12 cellular contexts compared by ENCODE assay signal in genomic region chr7:66050990-66051424, GRCh38. TPM values are rescaled to one million over a fixed set of nuclear protein-coding genes. Genes with fewer than 3 reads are reported as not detected.
A peak's percentile ranks its signal among the peaks of the same experiment; 100 is the strongest.
DNase-seq lines count a peak whose midpoint lies in the region; ATAC-seq, FAIRE-seq and TF ChIP-seq lines count a peak whose summit lies in the region.
"Had no signal": no experiment of that assay in that cellular context is flagged by ENCODE, and none has a peak within 500 bp of the region (broad histone marks: within the 10 kb centered on the region; RNA-seq: fewer than 3 reads in every experiment).

No MANE protein-coding gene starts in this region.

- H3K4me3 ChIP-seq in SJSA1 (no peak overlapping the region), heart left ventricle (no peak overlapping the region)
- H3K4me3 ChIP-seq in naive thymus-derived CD4-positive, alpha-beta T cell (ENCODE audit: low read length): no peak overlapping the region
- H3K4me3 ChIP-seq: BLaER1 had no signal

- no peak overlapping the region for H3K4me3 Mint-ChIP-seq in naive thymus-derived CD4-positive, alpha-beta T cell
- H3K4me3 Mint-ChIP-seq: activated naive CD8-positive, alpha-beta T cell treated with anti-CD3 and anti-CD28 coated beads for 36 hours had no signal

- H3K27ac ChIP-seq in SJSA1: no peak overlapping the region; the same call in 1 of the 2 replicates
- peak overlapping the region in 1 of 12 donors; percentile 29 for H3K27ac ChIP-seq in heart left ventricle
- no peak overlapping the region for H3K27ac ChIP-seq in naive thymus-derived CD4-positive, alpha-beta T cell (ENCODE audit: low read depth, low read length)
- H3K27ac ChIP-seq: BLaER1 had no signal

- 48 to 73% (median 60%) methylated on average over 2 of the region's 2 CpGs for WGBS in heart left ventricle, 4 donors

- H3K27ac Mint-ChIP-seq in naive thymus-derived CD4-positive, alpha-beta T cell: peak overlapping the region in 1 of 9 donors; percentile 20
- H3K27ac Mint-ChIP-seq: activated naive CD8-positive, alpha-beta T cell treated with anti-CD3 and anti-CD28 coated beads for 36 hours had no signal

- POLR2A ChIA-PET in naive thymus-derived CD4-positive, alpha-beta T cell (lab: Charles Lee): no interaction called here

- peaks cover 0 to 2% (median 0%) of the 10 kb centered on the region in 5 donors for H3K27me3 Mint-ChIP-seq in naive thymus-derived CD4-positive, alpha-beta T cell
- H3K27me3 Mint-ChIP-seq: activated naive CD8-positive, alpha-beta T cell treated with anti-CD3 and anti-CD28 coated beads for 36 hours had no signal

- H3K4me1 ChIP-seq in SJSA1 (replicated peaks): peaks cover 57% of the 10 kb centered on the region
- peaks cover 0 to 6% (median 0%) of the 10 kb centered on the region in 12 donors for H3K4me1 ChIP-seq in heart left ventricle
- H3K4me1 ChIP-seq in naive thymus-derived CD4-positive, alpha-beta T cell (ENCODE audit: control insufficient read depth in 2 of 2, insufficient read depth in 2 of 2, low read length in 2 of 2): no peaks in the 10 kb centered on the region
- H3K4me1 ChIP-seq: BLaER1 had no signal

- TF ChIP-seq CTCF in heart left ventricle (IDR thresholded peaks at IDR 0.05) (no peak), GM13977 (IDR thresholded peaks at IDR 0.05; ENCODE audit: extremely low read depth, insufficient read depth, missing control alignments) (no peak)

- no peak for TF ChIP-seq POLR2A in heart left ventricle (IDR thresholded peaks at IDR 0.05)

- H3K36me3 Mint-ChIP-seq in naive thymus-derived CD4-positive, alpha-beta T cell: no peaks in the 10 kb centered on the region
- H3K36me3 Mint-ChIP-seq: activated naive CD8-positive, alpha-beta T cell treated with anti-CD3 and anti-CD28 coated beads for 36 hours had no signal

- no peaks in the 10 kb centered on the region for H3K9me3 Mint-ChIP-seq in naive thymus-derived CD4-positive, alpha-beta T cell
- H3K9me3 Mint-ChIP-seq: activated naive CD8-positive, alpha-beta T cell treated with anti-CD3 and anti-CD28 coated beads for 36 hours had no signal

- CTCF ChIA-PET in naive thymus-derived CD4-positive, alpha-beta T cell (lab: Charles Lee): interaction anchor here (0.6 to 0.7 kb wide), 2 partner anchors 62 to 1190 kb away, joined by 3 to 4 read pairs; no protein-coding TSS in a partner anchor

- in situ Hi-C loops in GM13977 (cut with MboI; ENCODE audit: low pct_unique_long_range_greater_than_20kb, low sequenced_read_pairs, unreplicated experiment): no loop called here

- peak; percentile 57 to 76 (median 66) for ATAC-seq in heart left ventricle
- no peak for ATAC-seq in naive thymus-derived CD4-positive, alpha-beta T cell

- H3K36me3 ChIP-seq in SJSA1: no peaks in the 10 kb centered on the region
- H3K36me3 ChIP-seq in heart left ventricle: no peaks in the 10 kb centered on the region
- no peaks in the 10 kb centered on the region for H3K36me3 ChIP-seq in naive thymus-derived CD4-positive, alpha-beta T cell (ENCODE audit: control insufficient read depth in 2 of 3, insufficient read depth in 3 of 3, low read length in 3 of 3)
- H3K36me3 ChIP-seq: BLaER1 had no signal

- no peaks in the 10 kb centered on the region for H3K27me3 ChIP-seq in SJSA1 (replicated peaks)
- no peaks in the 10 kb centered on the region for H3K27me3 ChIP-seq in heart left ventricle
- no peaks in the 10 kb centered on the region for H3K27me3 ChIP-seq in naive thymus-derived CD4-positive, alpha-beta T cell (ENCODE audit: control insufficient read depth in 2 of 2, insufficient read depth in 2 of 2, low read length in 2 of 2)
- H3K27me3 ChIP-seq: BLaER1 had no signal

- intact Hi-C loops in heart left ventricle (cut with DNase I): no loop called here
- intact Hi-C loops in naive thymus-derived CD4-positive, alpha-beta T cell (cut with micrococcal nuclease): no loop called here

- no peak for FAIRE-seq in urothelium cell line (lab: Jason Lieb, UNC)
- FAIRE-seq: H1 had no signal

- DNase-seq in NCI-H748 (lab: John Stamatoyannopoulos, UW; ENCODE audit: unreplicated experiment): peak; percentile 24
- no peak for DNase-seq in NCI-H748 treated with DMSO at 0.1 percent for 48 hours (lab: John Stamatoyannopoulos, UW)
- DNase-seq in SJSA1 (ENCODE audit: low read depth in 1 of 2, low spot score in 2 of 2): peak; percentile 84 to 87
- peak in 1 of 5 donors; percentile 34 for DNase-seq in heart left ventricle
- peak; percentile 58 for DNase-seq in urothelium cell line (ENCODE audit: low spot score)
- DNase-seq in stimulated activated CD4-positive, alpha-beta T cell treated with anti-CD3 and anti-CD28 coated beads, Interleukin-1b, Interleukin-23, amount 100 ng/mL, for 48 hours: no peak
- no peak for DNase-seq in GM13977 (ENCODE audit: low spot score)
- DNase-seq in naive thymus-derived CD4-positive, alpha-beta T cell: no peak
- DNase-seq: activated naive CD8-positive, alpha-beta T cell treated with anti-CD3 and anti-CD28 coated beads for 36 hours; midbrain had no signal

- peaks cover 0 to 7% (median 0%) of the 10 kb centered on the region in 7 donors for H3K4me1 Mint-ChIP-seq in naive thymus-derived CD4-positive, alpha-beta T cell

- H3K9me3 ChIP-seq in SJSA1 (replicated peaks) (no peaks in the 10 kb centered on the region), heart left ventricle (no peaks in the 10 kb centered on the region)
- H3K9me3 ChIP-seq in naive thymus-derived CD4-positive, alpha-beta T cell (ENCODE audit: control insufficient read depth in 2 of 3, low read length in 3 of 3): no peaks in the 10 kb centered on the region
- H3K9me3 ChIP-seq: BLaER1 had no signal

RNA-seq across cellular contexts. Expression of gene ASL, which starts 24.6 kb away (rescaled TPM):
- 37.4 and 57.3 TPM in 2 replicates for total RNA-seq in SJSA1 (2014; rRNA removed; shearing (Covaris generic))
- 10 to 100 TPM in 8 of 9 donors, 1 to 10 TPM in 1; 9.7 to 23.1 (median 13.2) TPM for total RNA-seq in heart left ventricle
- 10 to 100 TPM in 1 of 2 donors, 1 to 10 TPM in 1; 8.1 to 23.3 TPM for polyA plus RNA-seq in heart left ventricle
- 10 to 100 TPM; 11.3 to 29.7 (median 12.8) TPM for total RNA-seq in naive thymus-derived CD4-positive, alpha-beta T cell
- polyA plus RNA-seq in naive thymus-derived CD4-positive, alpha-beta T cell: 1 to 10 TPM; 4.9 to 6.7 TPM

Comparison
In these comparisons a context has a peak if more than half of its experiments do, and no peak if none do; other contexts are left out.
1. DNase-seq: peak in NCI-H748 (single experiment), SJSA1 (2 of 2) and urothelium cell line (single experiment); none in NCI-H748 treated with DMSO at 0.1 percent for 48 hours (single experiment), stimulated activated CD4-positive, alpha-beta T cell treated with anti-CD3 and anti-CD28 coated beads, Interleukin-1b, Interleukin-23, amount 100 ng/mL, for 48 hours (single experiment), GM13977 (single experiment) and naive thymus-derived CD4-positive, alpha-beta T cell (0 of 9).